Comparison of ENCODE assay signal across 10 cellular contexts in the genomic region with DNA sequence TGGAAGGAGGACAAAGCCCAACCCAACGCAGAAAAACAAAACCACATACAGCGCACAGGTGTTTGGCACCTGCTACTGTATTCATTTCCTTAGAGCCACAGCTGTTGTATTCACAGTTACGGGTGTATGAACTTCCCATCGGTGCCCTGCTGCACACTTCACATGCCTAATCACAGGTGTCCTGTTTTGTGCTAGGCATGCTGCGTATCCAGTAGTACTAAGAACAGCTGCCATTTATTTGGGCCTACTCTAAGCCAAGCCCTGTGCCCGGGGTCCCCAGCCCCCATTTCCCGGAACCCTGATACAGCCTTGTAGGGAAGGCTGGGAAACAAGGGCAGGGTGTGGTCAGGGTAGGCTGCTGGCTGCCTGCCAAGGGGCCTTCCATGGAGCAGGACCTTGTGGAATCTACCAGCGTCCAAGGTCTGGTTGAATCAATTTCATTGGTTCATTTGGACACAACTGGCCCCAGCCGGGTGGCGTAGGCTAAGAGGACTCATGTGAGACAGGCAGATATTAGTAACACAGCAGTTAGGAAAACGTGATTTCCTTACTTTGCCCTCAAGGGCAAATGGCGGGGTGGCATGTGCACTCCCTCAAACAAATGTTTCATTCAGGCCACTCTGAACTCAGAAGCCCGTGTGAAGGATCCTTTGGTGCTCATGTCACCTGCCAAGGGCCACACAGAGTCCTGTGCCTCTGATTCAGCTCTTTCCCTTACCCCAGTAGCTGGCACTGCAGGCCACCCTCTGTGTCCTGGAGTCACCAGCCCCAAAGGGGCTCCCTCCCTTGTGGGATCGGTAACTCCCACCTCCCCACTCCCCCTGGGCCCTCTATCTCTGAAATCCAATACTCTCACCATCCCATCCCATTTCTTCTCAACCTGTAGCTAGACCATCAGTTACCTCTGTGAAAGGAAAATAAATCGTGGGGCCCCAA. TPM values are rescaled to one million over a fixed set of nuclear protein-coding genes. Genes with fewer than 3 reads are reported as not detected.
A peak's percentile ranks its signal among the peaks of the same experiment; 100 is the strongest.
DNase-seq lines count a peak whose midpoint lies in the region; ATAC-seq, FAIRE-seq and TF ChIP-seq lines count a peak whose summit lies in the region.
"Had no signal": no experiment of that assay in that cellular context is flagged by ENCODE, and none has a peak within 500 bp of the region (broad histone marks: within the 10 kb centered on the region; RNA-seq: fewer than 3 reads in every experiment).

No MANE protein-coding gene starts in this region.

- H3K9ac ChIP-seq in OCI-LY1 (ENCODE audit: low read length) (no peak overlapping the region), HepG2 (ENCODE audit: insufficient read depth, low read depth, low read length) (peak overlapping the region; percentile 34)

- H3K27ac ChIP-seq in OCI-LY1 (ENCODE audit: low read depth, low read length, poor library complexity, severe bottlenecking) (peak overlapping the region; percentile 76), HepG2 (ENCODE audit: extremely low read length, insufficient read depth, low read length) (peak overlapping the region; percentile 37), testis (no peak overlapping the region)

- in situ Hi-C loops in HepG2 (cut with HindIII; ENCODE audit: extremely low pct_ligation_motif_present, low pct_unique_long_range_greater_than_20kb) = no loop called here

- H3K4me1 ChIP-seq in OCI-LY1 (ENCODE audit: insufficient read depth, low read length, severe bottlenecking) (peaks cover 38% of the 10 kb centered on the region), HepG2 (ENCODE audit: insufficient read depth, low read length) (peaks cover 56% of the 10 kb centered on the region), testis (peaks cover 9% of the 10 kb centered on the region)

- no peaks in the 10 kb centered on the region for H3K36me3 Mint-ChIP-seq in activated T-helper 1 cell treated with anti-CD3 and anti-CD28 coated beads, Interleukin-12 subunit alpha, Interleukin-12 subunit beta, Interleukin-2, Interleukin-4 antibody, amounts not matched to agents 30 ng/mL and 10 ng/mL and 1 ng/mL, durations not matched to agents 14 hours and 24 hours and 36 hours (ENCODE audit: low read depth)

- H3K4me3 Mint-ChIP-seq in activated T-helper 1 cell treated with anti-CD3 and anti-CD28 coated beads, Interleukin-12 subunit alpha, Interleukin-12 subunit beta, Interleukin-2, Interleukin-4 antibody, amounts not matched to agents 30 ng/mL and 10 ng/mL and 1 ng/mL, durations not matched to agents 14 hours and 24 hours and 36 hours = no peak overlapping the region

- TF ChIP-seq POLR2A in HepG2 (IDR thresholded peaks at IDR 0.05; ENCODE audit: insufficient read depth in 1 of 2, low read depth in 2 of 2, low read length in 2 of 2) (no peak), testis (IDR thresholded peaks at IDR 0.05) (no peak)

- DNase-seq in COLO829 (ENCODE audit: low spot score) = peak; percentile 69
- peak; percentile 60 to 86 (median 83) for DNase-seq in NCI-H1417 (lab: John Stamatoyannopoulos, UW)
- DNase-seq in HepG2 (ENCODE audit: low spot score) = peak; percentile 77
- DNase-seq in testis = no peak
- no peak for DNase-seq in activated T-helper 1 cell treated with anti-CD3 and anti-CD28 coated beads, Interleukin-12 subunit alpha, Interleukin-12 subunit beta, Interleukin-2, Interleukin-4 antibody, amounts not matched to agents 30 ng/mL and 10 ng/mL and 1 ng/mL, durations not matched to agents 14 hours and 24 hours and 36 hours (ENCODE audit: low spot score)
- no peak for DNase-seq in stimulated activated CD4-positive, alpha-beta T cell treated with anti-CD3 and anti-CD28 coated beads, Interleukin-2, amount 100 ng/mL, for 24 hours
- DNase-seq: cerebellar nuclear complex had no signal

- H3K27me3 Mint-ChIP-seq in activated T-helper 1 cell treated with anti-CD3 and anti-CD28 coated beads, Interleukin-12 subunit alpha, Interleukin-12 subunit beta, Interleukin-2, Interleukin-4 antibody, amounts not matched to agents 30 ng/mL and 10 ng/mL and 1 ng/mL, durations not matched to agents 14 hours and 24 hours and 36 hours (ENCODE audit: insufficient read depth) = peaks cover 2% of the 10 kb centered on the region

- intact Hi-C loops in HepG2 (cut with micrococcal nuclease; ENCODE audit: unreplicated experiment) (loop anchor here (10.0 kb wide), 1 partner anchor 69 kb away; a partner anchor contains a TSS), testis (cut with DNase I; ENCODE audit: low total_unique reads) (no loop called here)
- intact Hi-C loops in activated T-helper 1 cell treated with anti-CD3 and anti-CD28 coated beads, Interleukin-12 subunit alpha, Interleukin-12 subunit beta, Interleukin-2, Interleukin-4 antibody, amounts not matched to agents 30 ng/mL and 10 ng/mL and 1 ng/mL, durations not matched to agents 14 hours and 24 hours and 36 hours (cut with micrococcal nuclease) = no loop called here

- H3K4me3 ChIP-seq in OCI-LY1 (ENCODE audit: low read depth, low read length, poor library complexity, severe bottlenecking) (no peak overlapping the region), HepG2 (replicated peaks in 1 of 3; ENCODE audit: insufficient read depth in 1 of 3, low read depth in 2 of 3, low read length in 3 of 3) (peak overlapping the region in 1 of 3 experiments; percentile 37; a peak in 3 of 6 replicates), testis (no peak overlapping the region)

- ATAC-seq in HepG2 = peak; percentile 70
- no peak for ATAC-seq in GM18858 (IDR thresholded peaks at IDR 0.05; ENCODE audit: unreplicated experiment)

- H3K79me2 ChIP-seq in OCI-LY1 (ENCODE audit: insufficient read depth, low read length) (no peaks in the 10 kb centered on the region), HepG2 (ENCODE audit: insufficient read depth, low read length) (no peaks in the 10 kb centered on the region)

- H3K9me3 ChIP-seq in OCI-LY1 (ENCODE audit: low read length) (no peaks in the 10 kb centered on the region), HepG2 (ENCODE audit: low read length) (no peaks in the 10 kb centered on the region), testis (no peaks in the 10 kb centered on the region)

- no peaks in the 10 kb centered on the region; the same call in 1 of the 2 replicates for H3K27me3 ChIP-seq in OCI-LY1 (ENCODE audit: insufficient read depth, low read length)
- peaks cover 0 to 11% of the 10 kb centered on the region in 2 experiments; a peak in 2 of 5 replicates for H3K27me3 ChIP-seq in HepG2 (ENCODE audit: control insufficient read depth in 1 of 2, insufficient read depth in 2 of 2, low read length in 2 of 2)
- no peaks in the 10 kb centered on the region for H3K27me3 ChIP-seq in testis

- CTCF ChIA-PET in HepG2 (lab: Yijun Ruan, JAX; ENCODE audit: low intra/inter-chr PET ratio, low total read pairs) = interaction anchor here (1.1 kb wide), 1 partner anchor 154 kb away, joined by 3 read pairs; no protein-coding TSS in a partner anchor

- H3K27ac Mint-ChIP-seq in activated T-helper 1 cell treated with anti-CD3 and anti-CD28 coated beads, Interleukin-12 subunit alpha, Interleukin-12 subunit beta, Interleukin-2, Interleukin-4 antibody, amounts not matched to agents 30 ng/mL and 10 ng/mL and 1 ng/mL, durations not matched to agents 14 hours and 24 hours and 36 hours = no peak overlapping the region

- TSS peak; percentile 97 for BruUV-seq in HepG2 (replicated peaks; lab: Mats Ljungman, UMichigan)

- WGBS in HepG2 (ENCODE audit: low lambda C conversion rate) = 25% methylated on average over 13 of the region's 15 CpGs
- WGBS in testis, 2 donors = 69 to 80% methylated on average over 11 to 15 of the region's 15 CpGs

- no peak overlapping the region for H3K4me2 ChIP-seq in OCI-LY1 (ENCODE audit: low read length)
- peak overlapping the region; percentile 68 for H3K4me2 ChIP-seq in HepG2 (ENCODE audit: low read depth, low read length)

- H3K9me3 Mint-ChIP-seq in activated T-helper 1 cell treated with anti-CD3 and anti-CD28 coated beads, Interleukin-12 subunit alpha, Interleukin-12 subunit beta, Interleukin-2, Interleukin-4 antibody, amounts not matched to agents 30 ng/mL and 10 ng/mL and 1 ng/mL, durations not matched to agents 14 hours and 24 hours and 36 hours = no peaks in the 10 kb centered on the region

- no peaks in the 10 kb centered on the region for H3F3A ChIP-seq in OCI-LY1 (ENCODE audit: insufficient read depth, low read length)

- TF ChIP-seq CTCF in OCI-LY1 (IDR thresholded peaks at IDR 0.05; ENCODE audit: low read length) (no peak), HepG2 (CRISPR knock-in tag; IDR thresholded peaks at IDR 0.05) (0 out of 2 replicates have a peak, but pooled peaks have one; percentile 3), testis (IDR thresholded peaks at IDR 0.05) (no peak)

- no peak overlapping the region for H2AFZ ChIP-seq in OCI-LY1 (ENCODE audit: low read length)
- no peak overlapping the region for H2AFZ ChIP-seq in HepG2 (ENCODE audit: low read length)

- no peaks in the 10 kb centered on the region for H3K36me3 ChIP-seq in OCI-LY1 (ENCODE audit: insufficient read depth, low read length)
- H3K36me3 ChIP-seq in HepG2 (replicated peaks in 1 of 2; ENCODE audit: control insufficient read depth in 1 of 2, insufficient read depth in 2 of 2, low read length in 2 of 2) = no peaks in the 10 kb centered on the region
- H3K36me3 ChIP-seq in testis (ENCODE audit: low read depth, missing control alignments) = no peaks in the 10 kb centered on the region

- no peak for TF ChIP-seq RAD21 in HepG2 (CRISPR knock-in tag; IDR thresholded peaks at IDR 0.05)

- TF ChIP-seq EP300 in HepG2 (IDR thresholded peaks at IDR 0.05; ENCODE audit: low read depth in 2 of 2, low read length in 2 of 2) = peak in 1 of 2 experiments; percentile 29; a peak in 1 of 4 replicates
- 0 out of 2 replicates have a peak, but pooled peaks have one; percentile 19 for TF ChIP-seq EP300 in HepG2 (CRISPR knock-in tag; IDR thresholded peaks at IDR 0.05; ENCODE audit: borderline replicate concordance)

- FAIRE-seq in HepG2 (lab: Jason Lieb, UNC) = peak; percentile 39

- H3K9me2 ChIP-seq in OCI-LY1 (ENCODE audit: low read depth, low read length) = no peaks in the 10 kb centered on the region

- POLR2A ChIA-PET in HepG2 (lab: Yijun Ruan, JAX) = interaction anchor here (1.1 kb wide), 1 partner anchor 57 kb away, joined by 3 read pairs; no protein-coding TSS in a partner anchor

- no peaks in the 10 kb centered on the region for H3K4me1 Mint-ChIP-seq in activated T-helper 1 cell treated with anti-CD3 and anti-CD28 coated beads, Interleukin-12 subunit alpha, Interleukin-12 subunit beta, Interleukin-2, Interleukin-4 antibody, amounts not matched to agents 30 ng/mL and 10 ng/mL and 1 ng/mL, durations not matched to agents 14 hours and 24 hours and 36 hours (ENCODE audit: low read depth)

- H4K20me1 ChIP-seq in OCI-LY1 (ENCODE audit: insufficient read depth, low read length) (no peaks in the 10 kb centered on the region), HepG2 (ENCODE audit: insufficient read depth, low read length) (no peaks in the 10 kb centered on the region)

RNA-seq across cellular contexts. Expression of a gene that starts 1.0 kb away (rescaled TPM):
- total RNA-seq in HepG2 (2016; rRNA removed; fragmentation: Illumina TruSeq; extraction: Trizol) = 0.20 TPM in 1 of 2 replicates, not detected in the other
- 0.26 TPM in 1 of 2 replicates, not detected in the other for total RNA-seq in HepG2 (2016; cell fraction: cytosol; rRNA removed; fragmentation: Illumina TruSeq; extraction: Trizol; ENCODE audit: low read depth)
- 0.09 TPM in 1 of 2 replicates, not detected in the other for total RNA-seq in HepG2 (2016; cell fraction: insoluble cytoplasmic fraction; rRNA removed; fragmentation: Illumina TruSeq; extraction: Trizol)
- total RNA-seq in HepG2 (2016; cell fraction: membrane; rRNA removed; fragmentation: Illumina TruSeq; extraction: Trizol) = 0.12 TPM in 1 of 2 replicates, not detected in the other
- not detected in 2 replicates for total RNA-seq in HepG2 (2016; cell fraction: nucleus; rRNA removed; fragmentation: Illumina TruSeq; extraction: Trizol)
- 0.07 and 0.10 TPM in 2 replicates for polyA plus RNA-seq in HepG2 (2011; rRNA removed)
- polyA plus RNA-seq in HepG2 (2011; cell fraction: cytosol; rRNA removed) = 0.11 and 0.12 TPM in 2 replicates
- polyA plus RNA-seq in HepG2 (2011; cell fraction: nucleus; rRNA removed) = 0.28 TPM in 1 of 2 replicates, not detected in the other
- polyA plus RNA-seq in HepG2 (2012) = 0.34 and 0.55 TPM in 2 replicates
- polyA plus RNA-seq in HepG2 (2016; cell fraction: cytosol; fragmentation: Illumina TruSeq; extraction: Trizol; ENCODE audit: low read depth) = 0.10 TPM in 1 of 2 replicates, not detected in the other
- not detected in 2 replicates for polyA plus RNA-seq in HepG2 (2016; cell fraction: insoluble cytoplasmic fraction; fragmentation: Illumina TruSeq; extraction: Trizol; ENCODE audit: low read depth)
- not detected in 2 replicates for polyA plus RNA-seq in HepG2 (2016; cell fraction: membrane; fragmentation: Illumina TruSeq; extraction: Trizol; ENCODE audit: low read depth)
- polyA plus RNA-seq in HepG2 (2016; cell fraction: nucleus; fragmentation: Illumina TruSeq; extraction: Trizol; ENCODE audit: insufficient read depth, low read depth) = not detected in 2 replicates
- 0.12 TPM in 1 of 2 replicates, not detected in the other for polyA minus RNA-seq in HepG2 (2011; rRNA and poly(A)+ RNA removed; ENCODE audit: low replicate concordance)
- polyA minus RNA-seq in HepG2 (2011; cell fraction: cytosol; rRNA and poly(A)+ RNA removed) = not detected in 2 replicates
- polyA minus RNA-seq in HepG2 (2011; cell fraction: nucleus; rRNA and poly(A)+ RNA removed) = not detected in 2 replicates
- total RNA-seq in testis = under 1 TPM in 1 of 2 donors, not detected in 1; 0.19 TPM
- polyA plus RNA-seq in testis (ENCODE audit: insufficient read depth, low read depth, low replicate concordance) = not detected
- not detected in 2 replicates for total RNA-seq in activated T-helper 1 cell treated with anti-CD3 and anti-CD28 coated beads, Interleukin-12 subunit alpha, Interleukin-12 subunit beta, Interleukin-2, Interleukin-4 antibody, amounts not matched to agents 30 ng/mL and 10 ng/mL and 1 ng/mL, durations not matched to agents 14 hours and 24 hours and 36 hours
- total RNA-seq: fibroblast of villous mesenchyme had no signal

RNA-seq across cellular contexts. Expression of a gene that starts 16.4 kb away (rescaled TPM):
- 3.9 and 4.1 TPM in 2 replicates for total RNA-seq in HepG2 (2016; rRNA removed; fragmentation: Illumina TruSeq; extraction: Trizol)
- 2.2 and 2.4 TPM in 2 replicates for total RNA-seq in HepG2 (2016; cell fraction: cytosol; rRNA removed; fragmentation: Illumina TruSeq; extraction: Trizol; ENCODE audit: low read depth)
- 4.4 and 6.1 TPM in 2 replicates for total RNA-seq in HepG2 (2016; cell fraction: insoluble cytoplasmic fraction; rRNA removed; fragmentation: Illumina TruSeq; extraction: Trizol)
- 3.6 and 4.0 TPM in 2 replicates for total RNA-seq in HepG2 (2016; cell fraction: membrane; rRNA removed; fragmentation: Illumina TruSeq; extraction: Trizol)
- 5.2 and 5.6 TPM in 2 replicates for total RNA-seq in HepG2 (2016; cell fraction: nucleus; rRNA removed; fragmentation: Illumina TruSeq; extraction: Trizol)
- polyA plus RNA-seq in HepG2 (2011; rRNA removed) = 2.1 and 3.3 TPM in 2 replicates
- polyA plus RNA-seq in HepG2 (2011; cell fraction: cytosol; rRNA removed) = 2.3 and 3.3 TPM in 2 replicates
- polyA plus RNA-seq in HepG2 (2011; cell fraction: nucleus; rRNA removed) = 4.8 and 6.1 TPM in 2 replicates
- polyA plus RNA-seq in HepG2 (2012) = 1.3 and 1.9 TPM in 2 replicates
- polyA plus RNA-seq in HepG2 (2016; cell fraction: cytosol; fragmentation: Illumina TruSeq; extraction: Trizol; ENCODE audit: low read depth) = 2.0 and 2.4 TPM in 2 replicates
- 2.8 and 3.9 TPM in 2 replicates for polyA plus RNA-seq in HepG2 (2016; cell fraction: insoluble cytoplasmic fraction; fragmentation: Illumina TruSeq; extraction: Trizol; ENCODE audit: low read depth)
- polyA plus RNA-seq in HepG2 (2016; cell fraction: membrane; fragmentation: Illumina TruSeq; extraction: Trizol; ENCODE audit: low read depth) = 3.1 and 3.5 TPM in 2 replicates
- 5.0 and 6.3 TPM in 2 replicates for polyA plus RNA-seq in HepG2 (2016; cell fraction: nucleus; fragmentation: Illumina TruSeq; extraction: Trizol; ENCODE audit: insufficient read depth, low read depth)
- 5.4 and 25.9 TPM in 2 replicates for polyA minus RNA-seq in HepG2 (2011; rRNA and poly(A)+ RNA removed; ENCODE audit: low replicate concordance)
- polyA minus RNA-seq in HepG2 (2011; cell fraction: cytosol; rRNA and poly(A)+ RNA removed) = 2.5 and 2.6 TPM in 2 replicates
- polyA minus RNA-seq in HepG2 (2011; cell fraction: nucleus; rRNA and poly(A)+ RNA removed) = 1.5 and 3.6 TPM in 2 replicates
- total RNA-seq in testis = 10 to 100 TPM; 14.9 to 17.7 TPM
- 10.5 TPM for polyA plus RNA-seq in testis (ENCODE audit: insufficient read depth, low read depth, low replicate concordance)
- 14.0 and 15.1 TPM in 2 replicates for total RNA-seq in activated T-helper 1 cell treated with anti-CD3 and anti-CD28 coated beads, Interleukin-12 subunit alpha, Interleukin-12 subunit beta, Interleukin-2, Interleukin-4 antibody, amounts not matched to agents 30 ng/mL and 10 ng/mL and 1 ng/mL, durations not matched to agents 14 hours and 24 hours and 36 hours

Comparison
In these comparisons a context has a peak if more than half of its experiments do, and no peak if none do; other contexts are left out.
1. DNase-seq: peak in COLO829 (single experiment), NCI-H1417 (3 of 3) and HepG2 (single experiment); none in testis (single experiment), activated T-helper 1 cell treated with anti-CD3 and anti-CD28 coated beads, Interleukin-12 subunit alpha, Interleukin-12 subunit beta, Interleukin-2, Interleukin-4 antibody, amounts not matched to agents 30 ng/mL and 10 ng/mL and 1 ng/mL, durations not matched to agents 14 hours and 24 hours and 36 hours (single experiment) and stimulated activated CD4-positive, alpha-beta T cell treated with anti-CD3 and anti-CD28 coated beads, Interleukin-2, amount 100 ng/mL, for 24 hours (0 of 2).
2. H3K27ac ChIP-seq: peak in OCI-LY1 (single experiment) and HepG2 (single experiment); none in testis (0 of 2).